In genomic region chr22:47705350-47705749, GRCh38 we compare ENCODE assay signal across 2 cellular contexts.
TF ChIP-seq lines count a peak whose summit lies in the region.

No MANE protein-coding gene starts in this region.

TF ChIP-seq in HepG2, 621 proteins besides CTCF, POLR2A, EP300 and RAD21:
- TF ChIP-seq CEBPB (IDR thresholded peaks at IDR 0.05; ENCODE audit: borderline replicate concordance, low read depth, low read length), result peak; percentile 64; the same call in 1 of the 2 replicates
- TF ChIP-seq ZNF674 (CRISPR knock-in tag; IDR thresholded peaks at IDR 0.05; ENCODE audit: low read depth), result no peak

TF ChIP-seq in K562, 482 proteins besides CTCF, POLR2A, EP300 and RAD21:
- TF ChIP-seq CEBPG (CRISPR knock-in tag; IDR thresholded peaks at IDR 0.05), result no peak
- TF ChIP-seq CEBPG (tag; conservative IDR thresholded peaks at IDR 0.05 in 1 of 2, IDR thresholded peaks at IDR 0.05 in 1 of 2), result peak in 1 of 2 experiments; percentile 82; a peak in 2 of 4 replicates
- TF ChIP-seq CEBPB (tag; IDR thresholded peaks at IDR 0.05), result peak; percentile 70
- no peak for TF ChIP-seq VEZF1 (CRISPR knock-in tag; IDR thresholded peaks at IDR 0.05)
- TF ChIP-seq THRA (IDR thresholded peaks at IDR 0.05), result no peak
- no peak for TF ChIP-seq ZNF184 (CRISPR knock-in tag; IDR thresholded peaks at IDR 0.05)
- no peak for TF ChIP-seq CHD4 (IDR thresholded peaks at IDR 0.05; ENCODE audit: insufficient read depth, insufficient replicate concordance, low read depth, low read length, poor library complexity, severe bottlenecking)
TF ChIP-seq in K562: peak in this region for 2.
